Comparison of ENCODE assay signal across 1 cellular context in the genomic region with DNA sequence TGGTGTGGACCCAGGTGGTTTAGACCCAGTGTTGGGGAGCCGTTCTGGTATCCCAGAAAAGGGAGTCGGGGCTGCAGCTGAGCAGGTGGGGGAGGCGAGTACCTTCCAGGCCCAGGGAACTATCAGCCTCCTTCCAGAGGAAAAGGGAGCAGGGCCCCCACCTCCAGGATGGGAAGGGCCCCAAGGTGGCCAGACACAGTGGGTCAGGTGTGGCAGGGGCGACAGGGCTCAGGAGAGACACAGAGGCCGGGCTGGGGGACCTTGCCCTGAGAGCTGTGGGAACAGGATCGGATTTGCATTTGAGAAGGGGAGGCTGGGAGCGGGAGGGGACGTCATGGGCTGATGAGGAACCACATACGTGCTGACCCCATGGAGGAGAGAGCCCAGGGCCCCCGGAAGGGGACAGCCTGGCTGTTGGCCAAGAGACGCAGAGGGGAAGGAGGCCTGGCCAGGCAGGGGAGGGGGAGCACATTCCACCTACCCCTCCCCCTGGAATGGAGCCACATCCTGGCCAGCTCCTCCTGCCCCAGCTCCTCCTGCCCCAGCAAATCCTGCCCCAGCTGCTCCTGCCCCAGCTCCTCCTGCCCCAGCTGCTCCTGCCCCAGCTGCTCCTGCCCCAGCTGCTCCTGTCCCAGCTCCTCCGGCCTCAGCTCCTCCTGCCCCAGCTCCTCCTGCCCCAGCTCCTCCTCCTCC.
A peak's percentile ranks its signal among the peaks of the same experiment; 100 is the strongest.
TF ChIP-seq lines count a peak whose summit lies in the region.

No MANE protein-coding gene starts in this region.

TF ChIP-seq in HepG2, 621 proteins besides CTCF, POLR2A, EP300 and RAD21 (continued from another document and continues in another):
- TF ChIP-seq, protein P1, sequence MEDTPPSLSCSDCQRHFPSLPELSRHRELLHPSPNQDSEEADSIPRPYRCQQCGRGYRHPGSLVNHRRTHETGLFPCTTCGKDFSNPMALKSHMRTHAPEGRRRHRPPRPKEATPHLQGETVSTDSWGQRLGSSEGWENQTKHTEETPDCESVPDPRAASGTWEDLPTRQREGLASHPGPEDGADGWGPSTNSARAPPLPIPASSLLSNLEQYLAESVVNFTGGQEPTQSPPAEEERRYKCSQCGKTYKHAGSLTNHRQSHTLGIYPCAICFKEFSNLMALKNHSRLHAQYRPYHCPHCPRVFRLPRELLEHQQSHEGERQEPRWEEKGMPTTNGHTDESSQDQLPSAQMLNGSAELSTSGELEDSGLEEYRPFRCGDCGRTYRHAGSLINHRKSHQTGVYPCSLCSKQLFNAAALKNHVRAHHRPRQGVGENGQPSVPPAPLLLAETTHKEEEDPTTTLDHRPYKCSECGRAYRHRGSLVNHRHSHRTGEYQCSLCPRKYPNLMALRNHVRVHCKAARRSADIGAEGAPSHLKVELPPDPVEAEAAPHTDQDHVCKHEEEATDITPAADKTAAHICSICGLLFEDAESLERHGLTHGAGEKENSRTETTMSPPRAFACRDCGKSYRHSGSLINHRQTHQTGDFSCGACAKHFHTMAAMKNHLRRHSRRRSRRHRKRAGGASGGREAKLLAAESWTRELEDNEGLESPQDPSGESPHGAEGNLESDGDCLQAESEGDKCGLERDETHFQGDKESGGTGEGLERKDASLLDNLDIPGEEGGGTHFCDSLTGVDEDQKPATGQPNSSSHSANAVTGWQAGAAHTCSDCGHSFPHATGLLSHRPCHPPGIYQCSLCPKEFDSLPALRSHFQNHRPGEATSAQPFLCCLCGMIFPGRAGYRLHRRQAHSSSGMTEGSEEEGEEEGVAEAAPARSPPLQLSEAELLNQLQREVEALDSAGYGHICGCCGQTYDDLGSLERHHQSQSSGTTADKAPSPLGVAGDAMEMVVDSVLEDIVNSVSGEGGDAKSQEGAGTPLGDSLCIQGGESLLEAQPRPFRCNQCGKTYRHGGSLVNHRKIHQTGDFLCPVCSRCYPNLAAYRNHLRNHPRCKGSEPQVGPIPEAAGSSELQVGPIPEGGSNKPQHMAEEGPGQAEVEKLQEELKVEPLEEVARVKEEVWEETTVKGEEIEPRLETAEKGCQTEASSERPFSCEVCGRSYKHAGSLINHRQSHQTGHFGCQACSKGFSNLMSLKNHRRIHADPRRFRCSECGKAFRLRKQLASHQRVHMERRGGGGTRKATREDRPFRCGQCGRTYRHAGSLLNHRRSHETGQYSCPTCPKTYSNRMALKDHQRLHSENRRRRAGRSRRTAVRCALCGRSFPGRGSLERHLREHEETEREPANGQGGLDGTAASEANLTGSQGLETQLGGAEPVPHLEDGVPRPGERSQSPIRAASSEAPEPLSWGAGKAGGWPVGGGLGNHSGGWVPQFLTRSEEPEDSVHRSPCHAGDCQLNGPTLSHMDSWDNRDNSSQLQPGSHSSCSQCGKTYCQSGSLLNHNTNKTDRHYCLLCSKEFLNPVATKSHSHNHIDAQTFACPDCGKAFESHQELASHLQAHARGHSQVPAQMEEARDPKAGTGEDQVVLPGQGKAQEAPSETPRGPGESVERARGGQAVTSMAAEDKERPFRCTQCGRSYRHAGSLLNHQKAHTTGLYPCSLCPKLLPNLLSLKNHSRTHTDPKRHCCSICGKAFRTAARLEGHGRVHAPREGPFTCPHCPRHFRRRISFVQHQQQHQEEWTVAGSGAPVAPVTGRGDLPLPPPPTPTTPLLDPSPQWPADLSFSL (CRISPR knock-in tag; IDR thresholded peaks at IDR 0.05) = no peak
- TF ChIP-seq, protein P2, sequence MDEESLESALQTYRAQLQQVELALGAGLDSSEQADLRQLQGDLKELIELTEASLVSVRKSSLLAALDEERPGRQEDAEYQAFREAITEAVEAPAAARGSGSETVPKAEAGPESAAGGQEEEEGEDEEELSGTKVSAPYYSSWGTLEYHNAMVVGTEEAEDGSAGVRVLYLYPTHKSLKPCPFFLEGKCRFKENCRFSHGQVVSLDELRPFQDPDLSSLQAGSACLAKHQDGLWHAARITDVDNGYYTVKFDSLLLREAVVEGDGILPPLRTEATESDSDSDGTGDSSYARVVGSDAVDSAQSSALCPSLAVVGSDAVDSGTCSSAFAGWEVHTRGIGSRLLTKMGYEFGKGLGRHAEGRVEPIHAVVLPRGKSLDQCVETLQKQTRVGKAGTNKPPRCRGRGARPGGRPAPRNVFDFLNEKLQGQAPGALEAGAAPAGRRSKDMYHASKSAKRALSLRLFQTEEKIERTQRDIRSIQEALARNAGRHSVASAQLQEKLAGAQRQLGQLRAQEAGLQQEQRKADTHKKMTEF (CRISPR knock-in tag; IDR thresholded peaks at IDR 0.05) = peak; percentile 64; the same call in 1 of the 2 replicates
- TF ChIP-seq SIX1 (CRISPR knock-in tag; IDR thresholded peaks at IDR 0.05; ENCODE audit: borderline replicate concordance) = 0 out of 2 replicates have a peak, but pooled peaks have one; percentile 21
- no peak for TF ChIP-seq SYNCRIP (IDR thresholded peaks at IDR 0.05; ENCODE audit: insufficient read depth, low read depth, low read length)
- peak; percentile 62; the same call in 1 of the 2 replicates for TF ChIP-seq ZNF816 (CRISPR knock-in tag; IDR thresholded peaks at IDR 0.05; ENCODE audit: borderline replicate concordance)
- 0 out of 2 replicates have a peak, but pooled peaks have one; percentile 41 for TF ChIP-seq NCOA1 (CRISPR knock-in tag; IDR thresholded peaks at IDR 0.05)
- no peak for TF ChIP-seq ZNF790 (CRISPR knock-in tag; IDR thresholded peaks at IDR 0.05; ENCODE audit: borderline replicate concordance)
- TF ChIP-seq ZNF775 (CRISPR knock-in tag; IDR thresholded peaks at IDR 0.05; ENCODE audit: borderline replicate concordance) = no peak
- TF ChIP-seq, protein P3, sequence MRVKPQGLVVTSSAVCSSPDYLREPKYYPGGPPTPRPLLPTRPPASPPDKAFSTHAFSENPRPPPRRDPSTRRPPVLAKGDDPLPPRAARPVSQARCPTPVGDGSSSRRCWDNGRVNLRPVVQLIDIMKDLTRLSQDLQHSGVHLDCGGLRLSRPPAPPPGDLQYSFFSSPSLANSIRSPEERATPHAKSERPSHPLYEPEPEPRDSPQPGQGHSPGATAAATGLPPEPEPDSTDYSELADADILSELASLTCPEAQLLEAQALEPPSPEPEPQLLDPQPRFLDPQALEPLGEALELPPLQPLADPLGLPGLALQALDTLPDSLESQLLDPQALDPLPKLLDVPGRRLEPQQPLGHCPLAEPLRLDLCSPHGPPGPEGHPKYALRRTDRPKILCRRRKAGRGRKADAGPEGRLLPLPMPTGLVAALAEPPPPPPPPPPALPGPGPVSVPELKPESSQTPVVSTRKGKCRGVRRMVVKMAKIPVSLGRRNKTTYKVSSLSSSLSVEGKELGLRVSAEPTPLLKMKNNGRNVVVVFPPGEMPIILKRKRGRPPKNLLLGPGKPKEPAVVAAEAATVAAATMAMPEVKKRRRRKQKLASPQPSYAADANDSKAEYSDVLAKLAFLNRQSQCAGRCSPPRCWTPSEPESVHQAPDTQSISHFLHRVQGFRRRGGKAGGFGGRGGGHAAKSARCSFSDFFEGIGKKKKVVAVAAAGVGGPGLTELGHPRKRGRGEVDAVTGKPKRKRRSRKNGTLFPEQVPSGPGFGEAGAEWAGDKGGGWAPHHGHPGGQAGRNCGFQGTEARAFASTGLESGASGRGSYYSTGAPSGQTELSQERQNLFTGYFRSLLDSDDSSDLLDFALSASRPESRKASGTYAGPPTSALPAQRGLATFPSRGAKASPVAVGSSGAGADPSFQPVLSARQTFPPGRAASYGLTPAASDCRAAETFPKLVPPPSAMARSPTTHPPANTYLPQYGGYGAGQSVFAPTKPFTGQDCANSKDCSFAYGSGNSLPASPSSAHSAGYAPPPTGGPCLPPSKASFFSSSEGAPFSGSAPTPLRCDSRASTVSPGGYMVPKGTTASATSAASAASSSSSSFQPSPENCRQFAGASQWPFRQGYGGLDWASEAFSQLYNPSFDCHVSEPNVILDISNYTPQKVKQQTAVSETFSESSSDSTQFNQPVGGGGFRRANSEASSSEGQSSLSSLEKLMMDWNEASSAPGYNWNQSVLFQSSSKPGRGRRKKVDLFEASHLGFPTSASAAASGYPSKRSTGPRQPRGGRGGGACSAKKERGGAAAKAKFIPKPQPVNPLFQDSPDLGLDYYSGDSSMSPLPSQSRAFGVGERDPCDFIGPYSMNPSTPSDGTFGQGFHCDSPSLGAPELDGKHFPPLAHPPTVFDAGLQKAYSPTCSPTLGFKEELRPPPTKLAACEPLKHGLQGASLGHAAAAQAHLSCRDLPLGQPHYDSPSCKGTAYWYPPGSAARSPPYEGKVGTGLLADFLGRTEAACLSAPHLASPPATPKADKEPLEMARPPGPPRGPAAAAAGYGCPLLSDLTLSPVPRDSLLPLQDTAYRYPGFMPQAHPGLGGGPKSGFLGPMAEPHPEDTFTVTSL (CRISPR knock-in tag; IDR thresholded peaks at IDR 0.05; ENCODE audit: borderline replicate concordance) = peak; percentile 81
- TF ChIP-seq, protein P4, sequence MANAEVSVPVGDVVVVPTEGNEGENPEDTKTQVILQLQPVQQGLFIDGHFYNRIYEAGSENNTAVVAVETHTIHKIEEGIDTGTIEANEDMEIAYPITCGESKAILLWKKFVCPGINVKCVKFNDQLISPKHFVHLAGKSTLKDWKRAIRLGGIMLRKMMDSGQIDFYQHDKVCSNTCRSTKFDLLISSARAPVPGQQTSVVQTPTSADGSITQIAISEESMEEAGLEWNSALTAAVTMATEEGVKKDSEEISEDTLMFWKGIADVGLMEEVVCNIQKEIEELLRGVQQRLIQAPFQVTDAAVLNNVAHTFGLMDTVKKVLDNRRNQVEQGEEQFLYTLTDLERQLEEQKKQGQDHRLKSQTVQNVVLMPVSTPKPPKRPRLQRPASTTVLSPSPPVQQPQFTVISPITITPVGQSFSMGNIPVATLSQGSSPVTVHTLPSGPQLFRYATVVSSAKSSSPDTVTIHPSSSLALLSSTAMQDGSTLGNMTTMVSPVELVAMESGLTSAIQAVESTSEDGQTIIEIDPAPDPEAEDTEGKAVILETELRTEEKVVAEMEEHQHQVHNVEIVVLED (CRISPR knock-in tag; IDR thresholded peaks at IDR 0.05; ENCODE audit: borderline replicate concordance) = peak; percentile 54; the same call in 1 of the 2 replicates
- TF ChIP-seq JDP2 (CRISPR knock-in tag; IDR thresholded peaks at IDR 0.05; ENCODE audit: borderline replicate concordance) = no peak
- TF ChIP-seq, protein P5, sequence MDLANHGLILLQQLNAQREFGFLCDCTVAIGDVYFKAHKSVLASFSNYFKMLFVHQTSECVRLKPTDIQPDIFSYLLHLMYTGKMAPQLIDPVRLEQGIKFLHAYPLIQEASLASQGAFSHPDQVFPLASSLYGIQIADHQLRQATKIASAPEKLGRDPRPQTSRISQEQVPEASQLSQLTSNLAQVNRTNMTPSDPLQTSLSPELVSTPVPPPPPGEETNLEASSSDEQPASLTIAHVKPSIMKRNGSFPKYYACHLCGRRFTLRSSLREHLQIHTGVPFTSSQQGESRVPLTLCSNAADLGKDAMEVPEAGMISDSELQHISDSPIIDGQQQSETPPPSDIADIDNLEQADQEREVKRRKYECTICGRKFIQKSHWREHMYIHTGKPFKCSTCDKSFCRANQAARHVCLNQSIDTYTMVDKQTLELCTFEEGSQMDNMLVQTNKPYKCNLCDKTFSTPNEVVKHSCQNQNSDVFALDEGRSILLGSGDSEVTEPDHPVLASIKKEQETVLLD (CRISPR knock-in tag; IDR thresholded peaks at IDR 0.05; ENCODE audit: low read depth) = no peak
- peak; percentile 12; the same call in 1 of the 2 replicates for TF ChIP-seq MIER2 (CRISPR knock-in tag; IDR thresholded peaks at IDR 0.05)
- TF ChIP-seq EEA1 (CRISPR knock-in tag; IDR thresholded peaks at IDR 0.05; ENCODE audit: borderline replicate concordance) = no peak
- TF ChIP-seq, protein P6, sequence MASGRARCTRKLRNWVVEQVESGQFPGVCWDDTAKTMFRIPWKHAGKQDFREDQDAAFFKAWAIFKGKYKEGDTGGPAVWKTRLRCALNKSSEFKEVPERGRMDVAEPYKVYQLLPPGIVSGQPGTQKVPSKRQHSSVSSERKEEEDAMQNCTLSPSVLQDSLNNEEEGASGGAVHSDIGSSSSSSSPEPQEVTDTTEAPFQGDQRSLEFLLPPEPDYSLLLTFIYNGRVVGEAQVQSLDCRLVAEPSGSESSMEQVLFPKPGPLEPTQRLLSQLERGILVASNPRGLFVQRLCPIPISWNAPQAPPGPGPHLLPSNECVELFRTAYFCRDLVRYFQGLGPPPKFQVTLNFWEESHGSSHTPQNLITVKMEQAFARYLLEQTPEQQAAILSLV (CRISPR knock-in tag; IDR thresholded peaks at IDR 0.05; ENCODE audit: borderline replicate concordance) = no peak; the same call in none of the 2 replicates
- TF ChIP-seq ZNF720 (CRISPR knock-in tag; IDR thresholded peaks at IDR 0.05) = no peak
- TF ChIP-seq SRSF4 (IDR thresholded peaks at IDR 0.05; ENCODE audit: low read depth, low read length, poor library complexity, severe bottlenecking) = no peak
- TF ChIP-seq, protein P7, sequence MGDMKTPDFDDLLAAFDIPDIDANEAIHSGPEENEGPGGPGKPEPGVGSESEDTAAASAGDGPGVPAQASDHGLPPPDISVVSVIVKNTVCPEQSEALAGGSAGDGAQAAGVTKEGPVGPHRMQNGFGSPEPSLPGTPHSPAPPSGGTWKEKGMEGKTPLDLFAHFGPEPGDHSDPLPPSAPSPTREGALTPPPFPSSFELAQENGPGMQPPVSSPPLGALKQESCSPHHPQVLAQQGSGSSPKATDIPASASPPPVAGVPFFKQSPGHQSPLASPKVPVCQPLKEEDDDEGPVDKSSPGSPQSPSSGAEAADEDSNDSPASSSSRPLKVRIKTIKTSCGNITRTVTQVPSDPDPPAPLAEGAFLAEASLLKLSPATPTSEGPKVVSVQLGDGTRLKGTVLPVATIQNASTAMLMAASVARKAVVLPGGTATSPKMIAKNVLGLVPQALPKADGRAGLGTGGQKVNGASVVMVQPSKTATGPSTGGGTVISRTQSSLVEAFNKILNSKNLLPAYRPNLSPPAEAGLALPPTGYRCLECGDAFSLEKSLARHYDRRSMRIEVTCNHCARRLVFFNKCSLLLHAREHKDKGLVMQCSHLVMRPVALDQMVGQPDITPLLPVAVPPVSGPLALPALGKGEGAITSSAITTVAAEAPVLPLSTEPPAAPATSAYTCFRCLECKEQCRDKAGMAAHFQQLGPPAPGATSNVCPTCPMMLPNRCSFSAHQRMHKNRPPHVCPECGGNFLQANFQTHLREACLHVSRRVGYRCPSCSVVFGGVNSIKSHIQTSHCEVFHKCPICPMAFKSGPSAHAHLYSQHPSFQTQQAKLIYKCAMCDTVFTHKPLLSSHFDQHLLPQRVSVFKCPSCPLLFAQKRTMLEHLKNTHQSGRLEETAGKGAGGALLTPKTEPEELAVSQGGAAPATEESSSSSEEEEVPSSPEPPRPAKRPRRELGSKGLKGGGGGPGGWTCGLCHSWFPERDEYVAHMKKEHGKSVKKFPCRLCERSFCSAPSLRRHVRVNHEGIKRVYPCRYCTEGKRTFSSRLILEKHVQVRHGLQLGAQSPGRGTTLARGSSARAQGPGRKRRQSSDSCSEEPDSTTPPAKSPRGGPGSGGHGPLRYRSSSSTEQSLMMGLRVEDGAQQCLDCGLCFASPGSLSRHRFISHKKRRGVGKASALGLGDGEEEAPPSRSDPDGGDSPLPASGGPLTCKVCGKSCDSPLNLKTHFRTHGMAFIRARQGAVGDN (CRISPR knock-in tag; IDR thresholded peaks at IDR 0.05) = peak; percentile 93
